25 cellular contexts compared by ENCODE assay signal in the genomic region with DNA sequence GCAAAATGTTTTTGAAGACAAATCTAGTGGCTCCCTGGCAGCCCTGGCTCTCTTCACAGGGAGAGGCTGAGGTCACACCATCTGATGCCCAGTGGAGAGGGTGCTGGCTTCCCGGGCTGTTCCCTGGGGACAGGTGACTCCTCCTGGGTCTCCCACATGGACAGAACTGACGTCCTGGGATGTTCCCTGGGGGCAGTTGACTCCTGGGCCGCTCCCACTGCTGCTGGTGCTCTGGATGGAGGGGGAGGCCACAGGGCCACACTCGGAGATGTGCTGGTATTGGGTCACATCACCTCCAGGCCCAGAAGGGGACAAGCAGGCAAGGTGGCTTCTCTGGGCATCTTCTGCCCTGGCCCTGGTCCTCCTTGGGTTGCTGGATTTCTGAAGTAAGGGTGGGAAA.
"Had no signal": no experiment of that assay in that cellular context is flagged by ENCODE, and none has a peak within 500 bp of the region (broad histone marks: within the 10 kb centered on the region; RNA-seq: fewer than 3 reads in every experiment).

No MANE protein-coding gene starts in this region.

- H3K4me3 ChIP-seq: coronary artery, esophagus squamous epithelium, gastrocnemius medialis, heart right ventricle, left lung, lower lobe of right lung, mucosa of descending colon had no signal

- H3K27ac ChIP-seq: coronary artery, epithelial cell of prostate, esophagus squamous epithelium, gastrocnemius medialis, heart right ventricle, left lung, lower lobe of right lung had no signal

- H3K27me3 ChIP-seq: esophagus squamous epithelium, gastrocnemius medialis, heart right ventricle, left lung had no signal

- DNase-seq: effector CD8-positive, alpha-beta T cell; effector memory CD8-positive, alpha-beta T cell; endodermal cell; erythroblast; esophagus squamous epithelium; foreskin fibroblast; foreskin melanocyte; gastrocnemius medialis; glutamatergic neuron; head of caudate nucleus; heart right ventricle; hippocampal formation; immature natural killer cell; islet precursor cell; kidney; kidney glomerular epithelial cell; left cardiac atrium; left ventricle myocardium superior; lower lobe of right lung; mesenchymal stem cell; mucosa of descending colon; naive B cell had no signal

- H3K36me3 ChIP-seq: esophagus squamous epithelium, gastrocnemius medialis, heart right ventricle, left lung, lower lobe of right lung had no signal

- H3K4me1 ChIP-seq: lower lobe of right lung had no signal

- H3K9me3 ChIP-seq: gastrocnemius medialis had no signal
